In genomic region chr2:218406949-218407703, GRCh38 we compare ENCODE assay signal across 8 cellular contexts. TPM values are rescaled to one million over a fixed set of nuclear protein-coding genes. Genes with fewer than 3 reads are reported as not detected.
DNase-seq lines count a peak whose midpoint lies in the region; ATAC-seq and TF ChIP-seq lines count a peak whose summit lies in the region.

No MANE protein-coding gene starts in this region.

- peaks cover 28% of the 10 kb centered on the region for H3K36me3 Mint-ChIP-seq in activated naive CD4-positive, alpha-beta T cell treated with anti-CD3 and anti-CD28 coated beads, Interleukin-2, amount 10 ng/mL, durations not matched to agents 7 days and 5 days

- no peaks in the 10 kb centered on the region for H3K9me3 Mint-ChIP-seq in activated naive CD4-positive, alpha-beta T cell treated with anti-CD3 and anti-CD28 coated beads, Interleukin-2, amount 10 ng/mL, durations not matched to agents 7 days and 5 days

- TF ChIP-seq CTCF in ovary (IDR thresholded peaks at IDR 0.05) = no peak

- no peaks in the 10 kb centered on the region for H3K9me3 ChIP-seq in ovary

- H3K27me3 Mint-ChIP-seq in activated naive CD4-positive, alpha-beta T cell treated with anti-CD3 and anti-CD28 coated beads, Interleukin-2, amount 10 ng/mL, durations not matched to agents 7 days and 5 days = peaks cover 14% of the 10 kb centered on the region

- peak overlapping the region; percentile 64 to 95 for H3K27ac ChIP-seq in ovary

- 5% methylated on average over 14 of the region's 14 CpGs for WGBS in ovary, 3 donors

- ATAC-seq in HG03196 (IDR thresholded peaks at IDR 0.05; ENCODE audit: unreplicated experiment) (peak; percentile 8), HG02981 (IDR thresholded peaks at IDR 0.05; ENCODE audit: unreplicated experiment) (no peak)

- intact Hi-C loops in ovary (cut with DNase I) = loop anchor here in 3 of 4 donors (2.0 to 10.0 kb wide), 4 partner anchors 58 to 248 kb away; partner anchors contain the start of genes BCS1L (in 1 of the 3), CNOT9 (in 1 of the 3), USP37 (in 1 of the 3) and ZNF142 (in 1 of the 3)

- TF ChIP-seq POLR2A in ovary (IDR thresholded peaks at IDR 0.05) = no peak

- peaks cover 58% of the 10 kb centered on the region for H3K4me1 Mint-ChIP-seq in activated naive CD4-positive, alpha-beta T cell treated with anti-CD3 and anti-CD28 coated beads, Interleukin-2, amount 10 ng/mL, durations not matched to agents 7 days and 5 days

- peak overlapping the region; percentile 91 for H3K27ac Mint-ChIP-seq in activated naive CD4-positive, alpha-beta T cell treated with anti-CD3 and anti-CD28 coated beads, Interleukin-2, amount 10 ng/mL, durations not matched to agents 7 days and 5 days

- peak overlapping the region; percentile 45 for H3K4me3 ChIP-seq in ovary

- CTCF ChIA-PET in activated naive CD4-positive, alpha-beta T cell treated with anti-CD3 and anti-CD28 coated beads, Interleukin-2, amount 10 ng/mL, durations not matched to agents 7 days and 5 days (lab: Charles Lee) = interaction anchor here (1.4 to 1.5 kb wide), 2 partner anchors 59 to 175 kb away, joined by 3 to 7 read pairs; no protein-coding TSS in a partner anchor

- TF ChIP-seq EP300 in ovary (IDR thresholded peaks at IDR 0.05) = no peak

- no peaks in the 10 kb centered on the region for H3K36me3 ChIP-seq in ovary

- H3K27me3 ChIP-seq in ovary = no peaks in the 10 kb centered on the region

- peak overlapping the region; percentile 72 for H3K4me3 Mint-ChIP-seq in activated naive CD4-positive, alpha-beta T cell treated with anti-CD3 and anti-CD28 coated beads, Interleukin-2, amount 10 ng/mL, durations not matched to agents 7 days and 5 days

- DNase-seq in ELR (ENCODE audit: low read depth) = peak; percentile 54
- DNase-seq in SHP77 treated with DMSO at 0.1 percent for 48 hours (lab: John Stamatoyannopoulos, UW) = peak; percentile 21
- peak; percentile 63 for DNase-seq in activated naive CD4-positive, alpha-beta T cell treated with anti-CD3 and anti-CD28 coated beads, Interleukin-2, amount 10 ng/mL, durations not matched to agents 7 days and 5 days
- peak; percentile 51 for DNase-seq in glomerular visceral epithelial cell (ENCODE audit: extremely low spot score)
- peak; percentile 69 to 84 (median 78) for DNase-seq in ovary
- no peak for DNase-seq in GM19238 (ENCODE audit: insufficient read length, low spot score)

- peaks cover 3% of the 10 kb centered on the region for H3K4me1 ChIP-seq in ovary (ENCODE audit: insufficient read depth)

RNA-seq across cellular contexts. Expression of gene CTDSP1, which starts 7.5 kb away (rescaled TPM):
- 100 to 1,000 TPM in 5 of 7 donors, 10 to 100 TPM in 2; 68.8 to 211 (median 159) TPM for total RNA-seq in ovary
- 100 to 1,000 TPM in 1 of 2 donors, 10 to 100 TPM in 1; 38.6 to 135 TPM for polyA plus RNA-seq in ovary

RNA-seq across cellular contexts. Expression of gene VIL1, which starts 11.8 kb away (rescaled TPM):
- total RNA-seq in ovary = 1 to 10 TPM in 1 of 7 donors, under 1 TPM in 1, not detected in 5; 0.38 to 1.3 TPM
- polyA plus RNA-seq in ovary = under 1 TPM in 1 of 2 donors, not detected in 1; 0.05 TPM

RNA-seq across cellular contexts. Expression of gene SLC11A1, which starts 25.1 kb away (rescaled TPM):
- total RNA-seq in ovary = 10 to 100 TPM in 3 of 7 donors, 1 to 10 TPM in 4; 1.0 to 28.9 (median 8.7) TPM
- 1 to 10 TPM in 1 of 2 donors, under 1 TPM in 1; 0.83 to 3.0 TPM for polyA plus RNA-seq in ovary

RNA-seq across cellular contexts. Expression of gene CATIP, which starts 50.5 kb away (rescaled TPM):
- 1 to 10 TPM in 5 of 7 donors, not detected in 2; 1.2 to 9.4 (median 1.4) TPM for total RNA-seq in ovary
- under 1 TPM in 1 of 2 donors, not detected in 1; 0.12 TPM for polyA plus RNA-seq in ovary
